Comparison of ENCODE assay signal across 12 cellular contexts in genomic region chr3:81554348-81554747, GRCh38.
DNase-seq lines count a peak whose midpoint lies in the region; ATAC-seq and TF ChIP-seq lines count a peak whose summit lies in the region.
"Had no signal": no experiment of that assay in that cellular context is flagged by ENCODE, and none has a peak within 500 bp of the region (broad histone marks: within the 10 kb centered on the region; RNA-seq: fewer than 3 reads in every experiment).

No MANE protein-coding gene starts in this region.

- no peak overlapping the region for H3K4me3 Mint-ChIP-seq in CD4-positive, alpha-beta memory T cell
- H3K4me3 Mint-ChIP-seq: CD8-positive, alpha-beta T cell had no signal

- no peak overlapping the region for H3K27ac ChIP-seq in CD4-positive, alpha-beta memory T cell (ENCODE audit: low read depth, low read length)
- H3K27ac ChIP-seq: transverse colon had no signal

- H3K27me3 Mint-ChIP-seq in CD4-positive, alpha-beta memory T cell = no peaks in the 10 kb centered on the region

- no peaks in the 10 kb centered on the region for H3K4me1 ChIP-seq in CD4-positive, alpha-beta memory T cell (ENCODE audit: insufficient read depth, low read length)
- H3K4me1 ChIP-seq: transverse colon had no signal

- H3K4me3 ChIP-seq in GM12865 (ENCODE audit: low read depth, low read length) (no peak overlapping the region), NB4 (ENCODE audit: low read depth, low read length) (no peak overlapping the region)
- no peak overlapping the region for H3K4me3 ChIP-seq in CD4-positive, alpha-beta memory T cell (ENCODE audit: low read length in 2 of 2)
- H3K4me3 ChIP-seq: transverse colon had no signal

- H3K9me3 Mint-ChIP-seq in CD4-positive, alpha-beta memory T cell = peaks cover 0 to 10% (median 5%) of the 10 kb centered on the region in 8 donors

- no peaks in the 10 kb centered on the region for H3K9me3 ChIP-seq in CD4-positive, alpha-beta memory T cell (ENCODE audit: control insufficient read depth in 1 of 2, low read length in 2 of 2)

- TF ChIP-seq POLR2A in NB4 (IDR thresholded peaks at IDR 0.05; ENCODE audit: extremely low read depth, insufficient read length) = no peak

- H3K27ac Mint-ChIP-seq in CD4-positive, alpha-beta memory T cell = no peak overlapping the region
- H3K27ac Mint-ChIP-seq: CD8-positive, alpha-beta T cell had no signal

- POLR2A ChIA-PET in CD4-positive, alpha-beta memory T cell (lab: Charles Lee; ENCODE audit: partially characterized antibody) = no interaction called here

- ATAC-seq in HG02623 (IDR thresholded peaks at IDR 0.05; ENCODE audit: unreplicated experiment) = peak; percentile 59
- ATAC-seq in left cardiac atrium = peak; percentile 55 to 68
- ATAC-seq: CD8-positive, alpha-beta T cell had no signal

- no peaks in the 10 kb centered on the region for H3K4me1 Mint-ChIP-seq in CD4-positive, alpha-beta memory T cell

- H3K36me3 ChIP-seq in CD4-positive, alpha-beta memory T cell (ENCODE audit: insufficient read depth, low read length) = no peaks in the 10 kb centered on the region
- H3K36me3 ChIP-seq: transverse colon had no signal

- TF ChIP-seq CTCF in GM12865 (IDR thresholded peaks at IDR 0.05; ENCODE audit: insufficient read depth, low read depth, low read length, missing control alignments) = no peak
- no peak for TF ChIP-seq CTCF in NB4 (IDR thresholded peaks at IDR 0.05; ENCODE audit: low read depth, low read length)

- peaks cover 7 to 9% of the 10 kb centered on the region in 2 donors for H3K36me3 Mint-ChIP-seq in CD4-positive, alpha-beta memory T cell

- DNase-seq in GM12865 (ENCODE audit: low read depth) = peak; percentile 18
- peak; percentile 9 for DNase-seq in NB4 (ENCODE audit: low read depth)
- DNase-seq in left cardiac atrium = no peak
- no peak for DNase-seq in NCI-H2227 treated with DMSO at 0.1 percent for 48 hours (lab: John Stamatoyannopoulos, UW)
- no peak for DNase-seq in CD4-positive, alpha-beta memory T cell
- DNase-seq in NCI-H2107 (lab: John Stamatoyannopoulos, UW) = no peak
- DNase-seq in NCI-H526 (lab: John Stamatoyannopoulos, UW) = no peak
- DNase-seq: activated CD8-positive, alpha-beta memory T cell treated with anti-CD3 and anti-CD28 coated beads, Interleukin-2, amount 50 U/mL, for 4 hours; CD8-positive, alpha-beta T cell; effector CD4-positive, alpha-beta T cell; transverse colon had no signal

- CTCF ChIA-PET in CD4-positive, alpha-beta memory T cell (lab: Charles Lee; ENCODE audit: partially characterized antibody) = no interaction called here

- intact Hi-C loops in left cardiac atrium (cut with DNase I) = no loop called here
- intact Hi-C loops in CD4-positive, alpha-beta memory T cell (cut with micrococcal nuclease) = no loop called here

- no peaks in the 10 kb centered on the region for H3K27me3 ChIP-seq in CD4-positive, alpha-beta memory T cell (ENCODE audit: insufficient read depth, low read length)
- H3K27me3 ChIP-seq: transverse colon had no signal

Comparison
In these comparisons a context has a peak if more than half of its experiments do, and no peak if none do; other contexts are left out.
1. DNase-seq: peak in GM12865 (single experiment) and NB4 (single experiment); none in left cardiac atrium (single experiment), NCI-H2227 treated with DMSO at 0.1 percent for 48 hours (single experiment), CD4-positive, alpha-beta memory T cell (0 of 5), NCI-H2107 (single experiment) and NCI-H526 (0 of 2).